Comparison of ENCODE assay signal across 2 cellular contexts in genomic region chr1:153888518-153888917, GRCh38.
TF ChIP-seq lines count a peak whose summit lies in the region.

No MANE protein-coding gene starts in this region.

TF ChIP-seq in GM12891, 5 proteins besides CTCF, POLR2A, EP300 and RAD21:
- TF ChIP-seq SPI1 (IDR thresholded peaks at IDR 0.05; ENCODE audit: low read depth, low read length) = peak; percentile 24; the same call in 1 of the 2 replicates
- TF ChIP-seq POU2F2 (IDR thresholded peaks at IDR 0.05; ENCODE audit: low read depth, low read length) = no peak

TF ChIP-seq in GM12878, 131 proteins besides CTCF, POLR2A, EP300 and RAD21:
- no peak for TF ChIP-seq MTA3 (IDR thresholded peaks at IDR 0.05; ENCODE audit: borderline replicate concordance, low read length)
- TF ChIP-seq ZNF592 (IDR thresholded peaks at IDR 0.05) = no peak
- 0 out of 2 replicates have a peak, but pooled peaks have one; percentile 19 for TF ChIP-seq RUNX3 (IDR thresholded peaks at IDR 0.05; ENCODE audit: low read length)
- no peak for TF ChIP-seq PML (IDR thresholded peaks at IDR 0.05; ENCODE audit: low read length)
- TF ChIP-seq NR2C1 (IDR thresholded peaks at IDR 0.05) = no peak
- no peak for TF ChIP-seq BMI1 (IDR thresholded peaks at IDR 0.05; ENCODE audit: borderline replicate concordance)
- no peak for TF ChIP-seq TCF12 (IDR thresholded peaks at IDR 0.05; ENCODE audit: low read depth, low read length)
- TF ChIP-seq E2F8 (IDR thresholded peaks at IDR 0.05; ENCODE audit: low read depth, partially characterized antibody) = no peak
- no peak for TF ChIP-seq SUZ12 (IDR thresholded peaks at IDR 0.05; ENCODE audit: unreplicated experiment)
- TF ChIP-seq SMC3 (IDR thresholded peaks at IDR 0.05; ENCODE audit: borderline replicate concordance, low read length) = no peak
- no peak for TF ChIP-seq BRCA1 (IDR thresholded peaks at IDR 0.05; ENCODE audit: low read depth, low read length)
- TF ChIP-seq GABPA (IDR thresholded peaks at IDR 0.05; ENCODE audit: low read depth) = no peak
- no peak for TF ChIP-seq HSF1 (IDR thresholded peaks at IDR 0.05; ENCODE audit: low read depth, low read length)
- TF ChIP-seq RFX5 (IDR thresholded peaks at IDR 0.05; ENCODE audit: low read depth, low read length) = 0 out of 2 replicates have a peak, but pooled peaks have one; percentile 6
- TF ChIP-seq MEF2B (IDR thresholded peaks at IDR 0.05; ENCODE audit: partially characterized antibody, poor library complexity, severe bottlenecking) = no peak
- peak; percentile 92 to 96 for TF ChIP-seq BHLHE40 (IDR thresholded peaks at IDR 0.05; ENCODE audit: borderline replicate concordance in 1 of 2, low read depth in 2 of 2, low read length in 1 of 2)
- TF ChIP-seq IKZF1 (conservative IDR thresholded peaks at IDR 0.05) = no peak
- TF ChIP-seq KLF5 (IDR thresholded peaks at IDR 0.05; ENCODE audit: partially characterized antibody) = no peak
- no peak for TF ChIP-seq MEF2A (IDR thresholded peaks at IDR 0.05; ENCODE audit: insufficient read depth, low read depth, low read length)
TF ChIP-seq in GM12878: peak in this region for 3.
